Comparison of ENCODE assay signal across 8 cellular contexts in the genomic region with DNA sequence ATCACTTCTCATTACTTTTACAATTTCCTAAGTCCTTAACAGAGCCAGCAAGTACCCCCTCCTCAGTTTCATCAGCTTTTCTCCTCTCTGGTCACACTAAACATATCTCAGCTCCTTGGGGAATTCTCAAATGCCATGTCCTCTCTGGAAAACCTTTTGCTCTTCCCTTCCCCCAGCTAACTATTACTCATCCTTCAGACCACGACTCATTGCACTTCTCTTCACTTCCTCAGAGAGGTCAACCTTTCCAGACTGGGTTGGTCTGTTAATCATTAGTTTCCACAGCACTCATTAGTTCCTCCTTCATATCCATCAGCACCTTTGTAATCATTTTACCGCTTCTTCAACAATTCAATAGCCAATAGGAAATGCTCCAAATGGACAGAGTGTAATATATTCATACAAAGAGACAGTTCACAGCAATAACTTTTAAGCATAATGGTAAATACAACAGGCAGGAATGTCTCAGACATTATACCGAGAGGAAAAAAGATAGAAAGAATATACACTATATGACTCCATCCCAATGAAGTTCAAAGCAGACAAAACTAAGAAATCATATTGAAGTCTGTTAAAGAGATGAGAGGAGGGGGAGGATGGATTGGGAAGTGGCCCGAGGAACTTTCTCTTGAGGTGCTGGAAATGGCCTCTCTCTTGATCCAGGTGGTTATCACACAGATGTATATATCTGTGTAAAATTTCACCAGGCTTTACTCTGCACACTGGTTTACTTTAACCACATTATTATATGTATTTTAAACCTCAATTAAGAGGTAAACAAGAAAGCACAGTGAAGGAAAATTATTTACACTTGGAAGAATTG.
A peak's percentile ranks its signal among the peaks of the same experiment; 100 is the strongest.
DNase-seq lines count a peak whose midpoint lies in the region; ATAC-seq and TF ChIP-seq lines count a peak whose summit lies in the region.

No MANE protein-coding gene starts in this region.

- DNase-seq in AG10803 (ENCODE audit: low read depth) = peak; percentile 48
- DNase-seq in choroid plexus epithelial cell (ENCODE audit: low read depth) = peak; percentile 63
- no peak for DNase-seq in GF-D8 (lab: John Stamatoyannopoulos, UW)
- no peak for DNase-seq in MM.1S
- no peak for DNase-seq in stimulated activated CD4-positive, alpha-beta T cell treated with anti-CD3 and anti-CD28 coated beads, Interleukin-4, amount 100 ng/mL, for 24 hours
- DNase-seq in activated CD4-positive, alpha-beta T cell treated with anti-CD3 and anti-CD28 coated beads for 4 hours = no peak

- H3K27ac ChIP-seq in MM.1S (ENCODE audit: low read length) = no peak overlapping the region

- ATAC-seq in GM21381 (IDR thresholded peaks at IDR 0.05; ENCODE audit: unreplicated experiment) (peak; percentile 100), HG03521 (IDR thresholded peaks at IDR 0.05; ENCODE audit: unreplicated experiment) (peak; percentile 94)

- H3K79me2 ChIP-seq in MM.1S (ENCODE audit: low read length) = no peaks in the 10 kb centered on the region

- no peak for TF ChIP-seq CTCF in AG10803 (conservative IDR thresholded peaks at IDR 0.05; ENCODE audit: low read length)
- TF ChIP-seq CTCF in choroid plexus epithelial cell (conservative IDR thresholded peaks at IDR 0.05; ENCODE audit: low read depth, low read length) = no peak
- no peak for TF ChIP-seq CTCF in MM.1S (IDR thresholded peaks at IDR 0.05; ENCODE audit: low read length)

- H3K9me3 ChIP-seq in MM.1S (replicated peaks; ENCODE audit: insufficient read depth, low read length) = no peaks in the 10 kb centered on the region

- H3K4me2 ChIP-seq in MM.1S (ENCODE audit: low read depth, low read length) = no peak overlapping the region

- H3K27me3 ChIP-seq in MM.1S (replicated peaks; ENCODE audit: insufficient read depth, low read length) = no peaks in the 10 kb centered on the region

- H3K4me3 ChIP-seq in AG10803 (ENCODE audit: low read length) (no peak overlapping the region), choroid plexus epithelial cell (ENCODE audit: low read depth, low read length) (no peak overlapping the region), MM.1S (ENCODE audit: low read length) (no peak overlapping the region)

- H2AFZ ChIP-seq in MM.1S (ENCODE audit: low read length) = no peak overlapping the region

- no peaks in the 10 kb centered on the region for H4K20me1 ChIP-seq in MM.1S (ENCODE audit: insufficient read depth, low read length)

- H3K9me2 ChIP-seq in MM.1S (replicated peaks; ENCODE audit: insufficient read depth, low read length) = no peaks in the 10 kb centered on the region

- no peaks in the 10 kb centered on the region for H3K4me1 ChIP-seq in MM.1S (ENCODE audit: low read length)

- H3K36me3 ChIP-seq in MM.1S (replicated peaks; ENCODE audit: insufficient read depth, low read length) = no peaks in the 10 kb centered on the region

- no peaks in the 10 kb centered on the region for H3F3A ChIP-seq in MM.1S (ENCODE audit: insufficient read depth, low read length)

- H3K9ac ChIP-seq in MM.1S (ENCODE audit: low read length) = no peak overlapping the region

Comparison
In these comparisons a context has a peak if more than half of its experiments do, and no peak if none do; other contexts are left out.
1. DNase-seq: peak in AG10803 (single experiment) and choroid plexus epithelial cell (single experiment); none in GF-D8 (single experiment), MM.1S (single experiment), stimulated activated CD4-positive, alpha-beta T cell treated with anti-CD3 and anti-CD28 coated beads, Interleukin-4, amount 100 ng/mL, for 24 hours (single experiment) and activated CD4-positive, alpha-beta T cell treated with anti-CD3 and anti-CD28 coated beads for 4 hours (0 of 2).